ENCODE assay signal across 2 cellular contexts in genomic region chr9:21597284-21597683, GRCh38.
TF ChIP-seq lines count a peak whose summit lies in the region.

No MANE protein-coding gene starts in this region.

TF ChIP-seq in A549, 52 proteins besides CTCF, POLR2A, EP300 and RAD21 (continued from another document):
- TF ChIP-seq, protein P1, sequence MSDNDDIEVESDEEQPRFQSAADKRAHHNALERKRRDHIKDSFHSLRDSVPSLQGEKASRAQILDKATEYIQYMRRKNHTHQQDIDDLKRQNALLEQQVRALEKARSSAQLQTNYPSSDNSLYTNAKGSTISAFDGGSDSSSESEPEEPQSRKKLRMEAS (IDR thresholded peaks at IDR 0.05): no peak
- TF ChIP-seq CEBPB (IDR thresholded peaks at IDR 0.05): no peak
- no peak for TF ChIP-seq MAFK (IDR thresholded peaks at IDR 0.05; ENCODE audit: partially characterized antibody)

TF ChIP-seq in GM23338, 12 proteins besides CTCF, POLR2A, EP300 and RAD21 (continued from another document):
- TF ChIP-seq ZNF462 (CRISPR knock-in tag; IDR thresholded peaks at IDR 0.05): no peak
- TF ChIP-seq POLR2AphosphoS5 (IDR thresholded peaks at IDR 0.05; ENCODE audit: low read depth): no peak
- TF ChIP-seq ZNF331 (CRISPR knock-in tag; IDR thresholded peaks at IDR 0.05; ENCODE audit: low read depth): no peak
- no peak for TF ChIP-seq JUNB (IDR thresholded peaks at IDR 0.05; ENCODE audit: unreplicated experiment)
